8 cellular contexts compared by ENCODE assay signal in the genomic region with DNA sequence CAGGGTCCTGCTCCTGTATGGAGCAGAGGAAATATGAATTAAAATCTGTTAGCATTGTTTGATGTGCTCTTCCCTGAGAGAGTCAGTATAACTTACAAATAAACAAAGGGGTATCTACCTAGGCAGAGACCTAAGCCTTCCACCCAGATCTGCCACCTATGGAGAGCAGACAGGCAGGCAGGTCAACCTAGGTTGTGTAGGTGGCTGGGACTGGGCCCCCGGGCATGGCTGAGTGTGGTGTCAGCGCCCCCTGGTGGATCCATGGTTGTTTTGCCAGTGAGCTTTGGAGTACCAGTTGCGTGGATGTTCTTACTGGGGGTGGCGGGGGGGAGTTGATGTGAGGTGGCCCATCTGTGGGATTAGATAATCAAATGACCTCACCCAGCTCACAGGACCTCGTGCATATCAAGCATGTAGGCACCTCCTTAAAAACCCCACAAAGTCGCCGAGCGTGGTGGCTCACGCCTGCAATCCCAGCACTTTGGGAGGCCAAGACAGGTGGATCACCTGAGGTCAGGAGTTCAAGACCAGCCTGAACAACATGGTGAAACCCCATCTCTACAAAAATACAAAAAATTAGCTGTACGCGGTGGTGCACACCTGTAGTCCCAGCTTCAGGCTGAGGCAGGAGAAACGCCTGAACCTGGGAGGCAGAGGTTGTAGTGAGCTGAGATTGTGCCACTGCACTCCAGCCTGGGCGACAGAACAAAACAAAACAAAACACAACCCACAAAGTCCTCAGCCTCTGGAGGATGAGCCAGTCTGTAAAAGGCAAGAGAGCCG. TPM values are rescaled to one million over a fixed set of nuclear protein-coding genes. Genes with fewer than 3 reads are reported as not detected.
DNase-seq lines count a peak whose midpoint lies in the region; TF ChIP-seq lines count a peak whose summit lies in the region.

No MANE protein-coding gene starts in this region.

- no peak overlapping the region for H2AFZ ChIP-seq in H9 (ENCODE audit: low read length)
- H2AFZ ChIP-seq in SU-DHL-6 (ENCODE audit: low read depth, low read length, severe bottlenecking), result no peak overlapping the region

- H2BK120ac ChIP-seq in H9 (ENCODE audit: low read depth, low read length, poor library complexity, severe bottlenecking), result no peak overlapping the region

- H2BK15ac ChIP-seq in H9 (ENCODE audit: low read depth, low read length), result no peak overlapping the region

- peak; percentile 26 for DNase-seq in DMS 273 treated with DMSO at 0.1 percent for 48 hours (lab: John Stamatoyannopoulos, UW)
- DNase-seq in H9, result peak; percentile 90
- peak; percentile 30 for DNase-seq in NCI-H1105 (lab: John Stamatoyannopoulos, UW)
- peak; percentile 88 for DNase-seq in activated naive CD4-positive, alpha-beta T cell treated with anti-CD3 and anti-CD28 coated beads, Interleukin-2, amount 50 U/mL, for 16 hours
- peak; percentile 62 to 94 (median 84) for DNase-seq in head of caudate nucleus
- DNase-seq in posterior vena cava (ENCODE audit: low spot score), result peak; percentile 94
- DNase-seq in vagina (ENCODE audit: extremely low spot score in 2 of 2), result no peak

- no peaks in the 10 kb centered on the region for H3K27me3 ChIP-seq in H9 (ENCODE audit: insufficient read depth, low read length)
- no peaks in the 10 kb centered on the region for H3K27me3 ChIP-seq in SU-DHL-6 (ENCODE audit: low read length)
- H3K27me3 ChIP-seq in vagina, result no peaks in the 10 kb centered on the region

- no peak overlapping the region for H3K4ac ChIP-seq in H9 (ENCODE audit: low read depth, low read length)

- H3F3A ChIP-seq in SU-DHL-6 (ENCODE audit: insufficient read depth), result 0 out of 2 replicates have a peak, but pooled peaks cover 5% of the 10 kb centered on the region

- H3K9me3 Mint-ChIP-seq in H9, result no peaks in the 10 kb centered on the region

- TF ChIP-seq POLR2A in vagina (IDR thresholded peaks at IDR 0.05), result no peak

- no peaks in the 10 kb centered on the region for H3K9me2 ChIP-seq in SU-DHL-6 (replicated peaks; ENCODE audit: insufficient read depth, low read length)

- no peak overlapping the region for H2AK5ac ChIP-seq in H9 (ENCODE audit: insufficient read length, low read length)

- H3K9ac ChIP-seq in H9 (ENCODE audit: extremely low read depth, insufficient read length, low read length) (no peak overlapping the region), SU-DHL-6 (ENCODE audit: low read length) (no peak overlapping the region)

- no peaks in the 10 kb centered on the region for H4K20me1 ChIP-seq in H9 (ENCODE audit: control insufficient read depth, insufficient read depth, insufficient read length)
- no peaks in the 10 kb centered on the region for H4K20me1 ChIP-seq in SU-DHL-6 (ENCODE audit: low read depth, low read length)

- H3K27ac ChIP-seq in H9 (ENCODE audit: insufficient read length, low read depth, low read length) (no peak overlapping the region), SU-DHL-6 (ENCODE audit: low read depth, low read length) (no peak overlapping the region), vagina (no peak overlapping the region)

- WGBS in H9 (ENCODE audit: extremely low coverage, insufficient read length, low lambda C conversion rate), result no CpG with 5 or more reads among the region's 14 CpGs

- intact Hi-C loops in head of caudate nucleus (cut with DNase I), result loop anchor here (2.0 kb wide), 1 partner anchor 48 kb away; no protein-coding TSS in a partner anchor
- intact Hi-C loops in posterior vena cava (cut with DNase I), result loop anchor here in 1 of 2 donors (5.0 to 10.0 kb wide), 2 partner anchors 48 to 216 kb away; no protein-coding TSS in a partner anchor
- intact Hi-C loops in vagina (cut with DNase I), result loop anchor here (10.0 kb wide), 1 partner anchor 226 kb away; no protein-coding TSS in a partner anchor

- H3K9me3 ChIP-seq in H9 (ENCODE audit: control insufficient read depth, low read depth, low read length) (no peaks in the 10 kb centered on the region), SU-DHL-6 (ENCODE audit: insufficient read depth, low read length) (no peaks in the 10 kb centered on the region), vagina (no peaks in the 10 kb centered on the region)

- H2BK12ac ChIP-seq in H9 (ENCODE audit: insufficient read length, low read depth, low read length), result no peak overlapping the region

- no peak overlapping the region for H4K5ac ChIP-seq in H9 (ENCODE audit: insufficient read length, low read depth, low read length)

- TF ChIP-seq CTCF in H9 (conservative IDR thresholded peaks at IDR 0.05) (peak; percentile 87), SU-DHL-6 (IDR thresholded peaks at IDR 0.05; ENCODE audit: insufficient read depth, low read length, poor library complexity, severe bottlenecking) (peak; percentile 85), vagina (IDR thresholded peaks at IDR 0.05) (peak; percentile 81 to 85 (median 85))

- peaks cover 2 to 3% of the 10 kb centered on the region in 2 experiments; a peak in 2 of 4 replicates for H3K4me1 Mint-ChIP-seq in H9

- no peaks in the 10 kb centered on the region for H3K79me1 ChIP-seq in H9 (ENCODE audit: insufficient read depth, low read depth, low read length, poor library complexity, severe bottlenecking)

- H3K36me3 ChIP-seq in SU-DHL-6 (ENCODE audit: low read length), result no peaks in the 10 kb centered on the region
- H3K36me3 ChIP-seq in vagina, result no peaks in the 10 kb centered on the region

- no peak overlapping the region for H3K4me3 Mint-ChIP-seq in H9

- H3K79me2 ChIP-seq in H9 (ENCODE audit: insufficient read depth, low read length) (no peaks in the 10 kb centered on the region), SU-DHL-6 (ENCODE audit: insufficient read depth, low read length) (no peaks in the 10 kb centered on the region)

- H3K18ac ChIP-seq in H9 (ENCODE audit: insufficient read length, low read depth, low read length), result no peak overlapping the region

- no peaks in the 10 kb centered on the region for H3K27me3 Mint-ChIP-seq in H9 (ENCODE audit: low read depth)

- H3T11ph ChIP-seq in H9 (ENCODE audit: low read length), result no peak overlapping the region

- H2BK5ac ChIP-seq in H9 (ENCODE audit: insufficient read length, low read length), result no peak overlapping the region

- H3K4me3 ChIP-seq in SU-DHL-6 (ENCODE audit: insufficient read depth, low read length, poor library complexity, severe bottlenecking), result no peak overlapping the region
- no peak overlapping the region for H3K4me3 ChIP-seq in vagina

- no peaks in the 10 kb centered on the region for H3K23me2 ChIP-seq in H9 (ENCODE audit: insufficient read length, low read depth, low read length, poor library complexity, severe bottlenecking)

- H3K56ac ChIP-seq in H9 (ENCODE audit: insufficient read length, low read depth, low read length), result no peak overlapping the region

- peaks cover 7 to 20% (median 15%) of the 10 kb centered on the region in 3 experiments; a peak in 6 of 7 replicates for H3K36me3 Mint-ChIP-seq in H9 (ENCODE audit: insufficient read depth in 1 of 3, low read depth in 3 of 3)

- no peak overlapping the region for H3K23ac ChIP-seq in H9 (ENCODE audit: insufficient read length, low read depth, low read length)

- no peak overlapping the region for H2BK20ac ChIP-seq in H9 (ENCODE audit: low read depth, low read length, poor library complexity, severe bottlenecking)

- H3K4me2 ChIP-seq in H9 (ENCODE audit: insufficient read depth, insufficient read length, low read length), result no peak overlapping the region
- no peak overlapping the region for H3K4me2 ChIP-seq in SU-DHL-6 (ENCODE audit: low read depth, low read length, poor library complexity, severe bottlenecking)

- H4K91ac ChIP-seq in H9 (ENCODE audit: insufficient read length, low read depth, low read length), result no peak overlapping the region

- peak overlapping the region in 1 of 3 experiments; percentile 65; a peak in 1 of 7 replicates for H3K27ac Mint-ChIP-seq in H9

- no peaks in the 10 kb centered on the region for H3K4me1 ChIP-seq in H9 (ENCODE audit: insufficient read depth, low read length)
- no peaks in the 10 kb centered on the region for H3K4me1 ChIP-seq in vagina

- no peak overlapping the region for H4K8ac ChIP-seq in H9 (replicated peaks; ENCODE audit: insufficient read length, low read depth, low read length)

- no peak overlapping the region for H3K14ac ChIP-seq in H9 (ENCODE audit: insufficient read depth, low read length)

RNA-seq across cellular contexts. Expression of a gene that starts 17.6 kb away (rescaled TPM):
- total RNA-seq in H9 (2021), result 26.0 and 28.5 TPM in 2 replicates
- 10 to 100 TPM in 1 of 2 donors, 1 to 10 TPM in 1; 6.6 to 11.6 TPM for total RNA-seq in posterior vena cava
- total RNA-seq in vagina, result 11.5 TPM

RNA-seq across cellular contexts. Expression of a gene that starts 17.7 kb away (rescaled TPM):
- 21.8 and 22.9 TPM in 2 replicates for total RNA-seq in H9 (2021)
- 1 to 10 TPM; 5.4 to 5.8 TPM for total RNA-seq in posterior vena cava
- 17.7 TPM for total RNA-seq in vagina

RNA-seq across cellular contexts. Expression of a gene that starts 25.0 kb away (rescaled TPM):
- total RNA-seq in H9 (2021), result not detected in 2 replicates
- total RNA-seq in posterior vena cava, result not detected
- not detected for total RNA-seq in vagina

RNA-seq across cellular contexts. Expression of a gene that starts 41.4 kb away (rescaled TPM):
- not detected in 2 replicates for total RNA-seq in H9 (2021)
- 1 to 10 TPM; 1.1 to 3.0 TPM for total RNA-seq in posterior vena cava
- total RNA-seq in vagina, result 2.0 TPM

RNA-seq across cellular contexts. Expression of a gene that starts 44.5 kb away (rescaled TPM):
- total RNA-seq in H9 (2021), result 31.6 and 33.0 TPM in 2 replicates
- 10 to 100 TPM; 28.0 to 30.8 TPM for total RNA-seq in posterior vena cava
- total RNA-seq in vagina, result 51.8 TPM

Comparison
In these comparisons a context has a peak if more than half of its experiments do, and no peak if none do; other contexts are left out.
1. DNase-seq: peak in DMS 273 treated with DMSO at 0.1 percent for 48 hours (single experiment), H9 (single experiment), NCI-H1105 (single experiment), activated naive CD4-positive, alpha-beta T cell treated with anti-CD3 and anti-CD28 coated beads, Interleukin-2, amount 50 U/mL, for 16 hours (single experiment), head of caudate nucleus (42 of 42) and posterior vena cava (single experiment); none in vagina (0 of 2).
2. Peak in every context shown above with its lines, with median percentiles within 50 percentile points of each other: CTCF ChIP-seq.